In genomic region chr13:44259045-44260042, GRCh38 we compare ENCODE assay signal across 8 cellular contexts.
DNase-seq lines count a peak whose midpoint lies in the region; ATAC-seq and TF ChIP-seq lines count a peak whose summit lies in the region.

No MANE protein-coding gene starts in this region.

- TF ChIP-seq CTCF in OCI-LY7 (conservative IDR thresholded peaks at IDR 0.05; ENCODE audit: low read length) = no peak

- H3K9me2 ChIP-seq in OCI-LY7 (ENCODE audit: insufficient read depth, low read length) = no peaks in the 10 kb centered on the region

- POLR2A ChIA-PET in OCI-LY7 (lab: Charles Lee) = interaction anchor here (0.7 to 3.3 kb wide), 2 partner anchors 15 to 233 kb away, joined by 4 to 14 read pairs; no protein-coding TSS in a partner anchor

- H3K4me2 ChIP-seq in OCI-LY7 (ENCODE audit: low read length) = peak overlapping the region; percentile 71

- H3K4me1 ChIP-seq in OCI-LY7 (ENCODE audit: insufficient read depth, low read length, poor library complexity, severe bottlenecking) = peaks cover 26% of the 10 kb centered on the region

- peak overlapping the region; percentile 93 for H2AFZ ChIP-seq in OCI-LY7 (ENCODE audit: low read length)

- H3K9me3 ChIP-seq in OCI-LY7 (ENCODE audit: low read length) = no peaks in the 10 kb centered on the region

- peak overlapping the region; percentile 70 for H3K27ac ChIP-seq in OCI-LY7 (ENCODE audit: low read depth, low read length, poor library complexity, severe bottlenecking)

- DNase-seq in OCI-LY7 (ENCODE audit: low spot score) (peak; percentile 67), iris pigment epithelial cell (ENCODE audit: low read depth) (peak; percentile 59), amniotic stem cell (lab: John Stamatoyannopoulos, UW) (no peak), retina (no peak)
- peak; percentile 80 to 83 for DNase-seq in activated T-cell treated with anti-CD3 and anti-CD28 coated beads, Interleukin-2, amount 50 U/mL, for 48 hours
- peak; percentile 9 to 48 for DNase-seq in stimulated activated CD8-positive, alpha-beta memory T cell treated with anti-CD3 and anti-CD28 coated beads, Interleukin-4, amount 100 ng/mL, for 1 hour (ENCODE audit: low read depth in 2 of 2, low spot score in 1 of 2)

- intact Hi-C loops in OCI-LY7 (cut with micrococcal nuclease; ENCODE audit: unreplicated experiment) = no loop called here

- no TSS peak for BruUV-seq in OCI-LY7 (replicated peaks; lab: Mats Ljungman, UMichigan)

- H4K20me1 ChIP-seq in OCI-LY7 (ENCODE audit: insufficient read depth, low read length) = no peaks in the 10 kb centered on the region

- peak; percentile 66 for ATAC-seq in GM18520 (IDR thresholded peaks at IDR 0.05; ENCODE audit: unreplicated experiment)
- ATAC-seq in HG02852 (IDR thresholded peaks at IDR 0.05; ENCODE audit: unreplicated experiment) = peak; percentile 88

- peak overlapping the region; percentile 48 for H3K4me3 ChIP-seq in OCI-LY7 (ENCODE audit: low read depth, low read length, poor library complexity, severe bottlenecking)

- CTCF ChIA-PET in OCI-LY7 (lab: Charles Lee; ENCODE audit: unreplicated experiment) = interaction anchor here (0.7 to 1.5 kb wide), 2 partner anchors 15 to 16 kb away, joined by 3 read pairs; no protein-coding TSS in a partner anchor

- H3K36me3 ChIP-seq in OCI-LY7 (ENCODE audit: insufficient read depth, low read length) = no peaks in the 10 kb centered on the region

- H3K79me2 ChIP-seq in OCI-LY7 (ENCODE audit: insufficient read depth, low read depth, low read length) = no peaks in the 10 kb centered on the region

Comparison
In these comparisons a context has a peak if more than half of its experiments do, and no peak if none do; other contexts are left out.
1. DNase-seq: peak in OCI-LY7 (single experiment), activated T-cell treated with anti-CD3 and anti-CD28 coated beads, Interleukin-2, amount 50 U/mL, for 48 hours (2 of 2), iris pigment epithelial cell (single experiment) and stimulated activated CD8-positive, alpha-beta memory T cell treated with anti-CD3 and anti-CD28 coated beads, Interleukin-4, amount 100 ng/mL, for 1 hour (2 of 2); none in amniotic stem cell (single experiment) and retina (single experiment).